In genomic region chr2:105561401-105561800, GRCh38 we compare ENCODE assay signal across 27 cellular contexts.
DNase-seq lines count a peak whose midpoint lies in the region; ATAC-seq, FAIRE-seq and TF ChIP-seq lines count a peak whose summit lies in the region.
"Had no signal": no experiment of that assay in that cellular context is flagged by ENCODE, and none has a peak within 500 bp of the region (broad histone marks: within the 10 kb centered on the region; RNA-seq: fewer than 3 reads in every experiment).

No MANE protein-coding gene starts in this region.

- peak overlapping the region; percentile 14 for H2BK12ac ChIP-seq in neuronal stem cell (ENCODE audit: low read length)

- no peaks in the 10 kb centered on the region for H4K20me1 ChIP-seq in HepG2 (ENCODE audit: insufficient read depth, low read length)
- H4K20me1 ChIP-seq: BLaER1 had no signal

- POLR2A ChIA-PET in HepG2 (lab: Yijun Ruan, JAX): no interaction called here

- H3K4me2 ChIP-seq in HepG2 (ENCODE audit: low read depth, low read length) (no peak overlapping the region), neuronal stem cell (ENCODE audit: insufficient read depth, low read length, poor library complexity, severe bottlenecking) (no peak overlapping the region)
- H3K4me2 ChIP-seq: BLaER1 had no signal

- 22% methylated on average over 8 of the region's 9 CpGs for WGBS in HepG2 (ENCODE audit: low lambda C conversion rate)
- 58% methylated on average over 3 of the region's 9 CpGs for WGBS in right lobe of liver (ENCODE audit: insufficient coverage, low coverage, low lambda C conversion rate, missing lambda C conversion rate)
- WGBS in neuronal stem cell (ENCODE audit: extremely low coverage in 2 of 2, insufficient read length in 2 of 2, insufficient replicate concordance in 1 of 2), 2 donors: no CpG with 5 or more reads among the region's 9 CpGs

- H3K36me3 ChIP-seq in HepG2 (replicated peaks in 1 of 2; ENCODE audit: control insufficient read depth in 1 of 2, insufficient read depth in 2 of 2, low read length in 2 of 2) (no peaks in the 10 kb centered on the region), right lobe of liver (no peaks in the 10 kb centered on the region), neuronal stem cell (replicated peaks in 1 of 2; ENCODE audit: control insufficient read depth in 2 of 2, insufficient read depth in 2 of 2, low read length in 2 of 2) (no peaks in the 10 kb centered on the region)
- H3K36me3 ChIP-seq: BE2C, BLaER1 had no signal

- TF ChIP-seq POLR2A in HepG2 (IDR thresholded peaks at IDR 0.05; ENCODE audit: insufficient read depth in 1 of 2, low read depth in 2 of 2, low read length in 2 of 2): no peak
- TF ChIP-seq POLR2A in right lobe of liver (IDR thresholded peaks at IDR 0.05): no peak

- H4K8ac ChIP-seq in neuronal stem cell (ENCODE audit: low read depth, low read length): no peak overlapping the region

- TF ChIP-seq CTCF in HepG2 (CRISPR knock-in tag; IDR thresholded peaks at IDR 0.05) (no peak), right lobe of liver (IDR thresholded peaks at IDR 0.05) (no peak)

- ATAC-seq in HepG2 (peak; percentile 68), right lobe of liver (no peak), GM19351 (IDR thresholded peaks at IDR 0.05; ENCODE audit: unreplicated experiment) (no peak)
- ATAC-seq in activated T-cell treated with anti-CD3 and anti-CD28 coated beads, Interleukin-2, amount 50 U/mL, for 72 hours (replicated peaks in 1 of 2): no peak
- ATAC-seq: GM12878 had no signal

- no peak overlapping the region for H2BK120ac ChIP-seq in neuronal stem cell (ENCODE audit: low read depth, low read length)

- peaks cover 2 to 38% of the 10 kb centered on the region in 2 experiments; a peak in 4 of 5 replicates for H3K27me3 ChIP-seq in HepG2 (ENCODE audit: control insufficient read depth in 1 of 2, insufficient read depth in 2 of 2, low read length in 2 of 2)
- H3K27me3 ChIP-seq in right lobe of liver: no peaks in the 10 kb centered on the region
- H3K27me3 ChIP-seq in neuronal stem cell (ENCODE audit: control insufficient read depth in 3 of 3, insufficient read depth in 3 of 3, low read depth in 1 of 3, low read length in 3 of 3): peaks cover 0 to 41% (median 0%) of the 10 kb centered on the region in 3 experiments
- H3K27me3 ChIP-seq: BE2C, BLaER1 had no signal

- H3K36me3 Mint-ChIP-seq in activated T-cell treated with anti-CD3 and anti-CD28 coated beads, Interleukin-2, amount 50 U/mL, for 72 hours (ENCODE audit: insufficient read depth in 2 of 2): no peaks in the 10 kb centered on the region
- H3K36me3 Mint-ChIP-seq: CD14-positive monocyte; CD4-positive, alpha-beta memory T cell; CD4-positive, CD25-positive, alpha-beta regulatory T cell had no signal

- H3K4me3 ChIP-seq in HepG2 (replicated peaks in 1 of 3; ENCODE audit: insufficient read depth in 1 of 3, low read depth in 2 of 3, low read length in 3 of 3): no peak overlapping the region
- H3K4me3 ChIP-seq in right lobe of liver: no peak overlapping the region
- no peak overlapping the region for H3K4me3 ChIP-seq in neuronal stem cell (ENCODE audit: low read length in 2 of 2)
- H3K4me3 ChIP-seq: BLaER1, GM12878 had no signal

- H3K27ac ChIP-seq in HepG2 (ENCODE audit: extremely low read length, insufficient read depth, low read length) (no peak overlapping the region), right lobe of liver (no peak overlapping the region), neuronal stem cell (replicated peaks; ENCODE audit: low read length) (no peak overlapping the region)
- H3K27ac ChIP-seq: BLaER1 had no signal

- H3K4ac ChIP-seq in neuronal stem cell (ENCODE audit: low read length): no peak overlapping the region

- H3K9ac ChIP-seq in HepG2 (ENCODE audit: insufficient read depth, low read depth, low read length): no peak overlapping the region
- no peak overlapping the region for H3K9ac ChIP-seq in neuronal stem cell (ENCODE audit: low read depth, low read length, poor library complexity)
- H3K9ac ChIP-seq: BLaER1 had no signal

- H3K27ac Mint-ChIP-seq in activated T-cell treated with anti-CD3 and anti-CD28 coated beads, Interleukin-2, amount 50 U/mL, for 72 hours: no peak overlapping the region
- H3K27ac Mint-ChIP-seq: CD4-positive, alpha-beta memory T cell; CD4-positive, CD25-positive, alpha-beta regulatory T cell; CD8-positive, alpha-beta memory T cell had no signal

- no peak for TF ChIP-seq EP300 in HepG2 (IDR thresholded peaks at IDR 0.05; ENCODE audit: low read depth in 2 of 2, low read length in 2 of 2)
- TF ChIP-seq EP300 in HepG2 (CRISPR knock-in tag; IDR thresholded peaks at IDR 0.05; ENCODE audit: borderline replicate concordance): no peak

- H3K23ac ChIP-seq in neuronal stem cell (ENCODE audit: low read depth, low read length, poor library complexity): no peak overlapping the region

- H3K9me3 ChIP-seq in HepG2 (ENCODE audit: low read length): no peaks in the 10 kb centered on the region
- no peaks in the 10 kb centered on the region for H3K9me3 ChIP-seq in right lobe of liver
- H3K9me3 ChIP-seq in neuronal stem cell (replicated peaks in 1 of 2; ENCODE audit: control insufficient read depth in 2 of 2, insufficient read depth in 1 of 2, low read depth in 1 of 2, low read length in 2 of 2): no peaks in the 10 kb centered on the region
- H3K9me3 ChIP-seq: BE2C, BLaER1 had no signal

- no peak for FAIRE-seq in HepG2 (lab: Jason Lieb, UNC)
- FAIRE-seq: A204.1, GM12878, GM12892, GM18507 had no signal

- no peaks in the 10 kb centered on the region for H3K4me1 Mint-ChIP-seq in activated T-cell treated with anti-CD3 and anti-CD28 coated beads, Interleukin-2, amount 50 U/mL, for 72 hours (ENCODE audit: low read depth)
- H3K4me1 Mint-ChIP-seq: CD14-positive monocyte; CD4-positive, CD25-positive, alpha-beta regulatory T cell; CD8-positive, alpha-beta memory T cell had no signal

- H3K4me1 ChIP-seq in HepG2 (ENCODE audit: insufficient read depth, low read length) (no peaks in the 10 kb centered on the region), right lobe of liver (no peaks in the 10 kb centered on the region), neuronal stem cell (ENCODE audit: control insufficient read depth in 2 of 2, insufficient read depth in 1 of 2, low read depth in 1 of 2, low read length in 2 of 2) (no peaks in the 10 kb centered on the region)
- H3K4me1 ChIP-seq: BE2C, BLaER1 had no signal

- H3K4me3 Mint-ChIP-seq in activated T-cell treated with anti-CD3 and anti-CD28 coated beads, Interleukin-2, amount 50 U/mL, for 72 hours: no peak overlapping the region
- H3K4me3 Mint-ChIP-seq: CD14-positive monocyte; CD4-positive, alpha-beta memory T cell; CD4-positive, CD25-positive, alpha-beta regulatory T cell; CD8-positive, alpha-beta memory T cell had no signal

- H3K79me2 ChIP-seq in HepG2 (ENCODE audit: insufficient read depth, low read length): no peaks in the 10 kb centered on the region

- DNase-seq in HepG2 (ENCODE audit: low spot score) (no peak), right lobe of liver (no peak), mesenteric fat pad (ENCODE audit: low spot score) (peak; percentile 64), neuronal stem cell (ENCODE audit: low spot score) (no peak)
- DNase-seq in activated T-cell treated with anti-CD3 and anti-CD28 coated beads, Interleukin-2, amount 50 U/mL, for 72 hours: no peak
- DNase-seq: 8988T; ACHN; BE2C; C1 segment of cervical spinal cord; CD4-positive, alpha-beta memory T cell; CD4-positive, CD25-positive, alpha-beta regulatory T cell; CD8-positive, alpha-beta memory T cell; COR-L47; DMS 273 treated with DMSO at 0.1 percent for 48 hours; DMS153; DMS53; DMS79; DND-41; EL; GDM1 had no signal

- H2BK5ac ChIP-seq in neuronal stem cell (ENCODE audit: low read length): no peak overlapping the region

- H3K14ac ChIP-seq in neuronal stem cell (ENCODE audit: low read length): no peak overlapping the region

- no peak overlapping the region for H4K91ac ChIP-seq in neuronal stem cell (ENCODE audit: low read depth, low read length, poor library complexity)

- CTCF ChIA-PET in HepG2 (lab: Yijun Ruan, JAX; ENCODE audit: low intra/inter-chr PET ratio, low total read pairs): no interaction called here

- no peak overlapping the region for H2AFZ ChIP-seq in HepG2 (ENCODE audit: low read length)
- H2AFZ ChIP-seq in neuronal stem cell (ENCODE audit: low read length): no peak overlapping the region

- H3K18ac ChIP-seq in neuronal stem cell (ENCODE audit: low read length): peak overlapping the region; percentile 31

- H2AK5ac ChIP-seq in neuronal stem cell (ENCODE audit: low read depth, low read length): no peak overlapping the region

- no peaks in the 10 kb centered on the region for H3K79me1 ChIP-seq in neuronal stem cell (ENCODE audit: low read depth, low read length)

- TF ChIP-seq RAD21 in HepG2 (CRISPR knock-in tag; IDR thresholded peaks at IDR 0.05): no peak

- BruUV-seq in HepG2 (replicated peaks; lab: Mats Ljungman, UMichigan): no TSS peak

- no peaks in the 10 kb centered on the region for H3K9me3 Mint-ChIP-seq in activated T-cell treated with anti-CD3 and anti-CD28 coated beads, Interleukin-2, amount 50 U/mL, for 72 hours
- H3K9me3 Mint-ChIP-seq: CD8-positive, alpha-beta memory T cell had no signal

- peaks cover 35% of the 10 kb centered on the region for H3K27me3 Mint-ChIP-seq in activated T-cell treated with anti-CD3 and anti-CD28 coated beads, Interleukin-2, amount 50 U/mL, for 72 hours (ENCODE audit: low read depth)

- in situ Hi-C loops in HepG2 (cut with HindIII; ENCODE audit: extremely low pct_ligation_motif_present, low pct_unique_long_range_greater_than_20kb): no loop called here

- H2BK15ac ChIP-seq in neuronal stem cell (ENCODE audit: low read length): no peak overlapping the region

- intact Hi-C loops in HepG2 (cut with micrococcal nuclease; ENCODE audit: unreplicated experiment) (no loop called here), right lobe of liver (cut with DNase I) (no loop called here)

TF ChIP-seq in HepG2, 621 proteins besides CTCF, POLR2A, EP300 and RAD21:
- TF ChIP-seq ZNF441 (CRISPR knock-in tag; IDR thresholded peaks at IDR 0.05; ENCODE audit: borderline replicate concordance): no peak
- TF ChIP-seq MTA1 (CRISPR knock-in tag; IDR thresholded peaks at IDR 0.05; ENCODE audit: borderline replicate concordance): 0 out of 2 replicates have a peak, but pooled peaks have one; percentile 40
